1 cellular context compared by ENCODE assay signal in genomic region chr5:168047669-168048111, GRCh38.
A peak's percentile ranks its signal among the peaks of the same experiment; 100 is the strongest.
TF ChIP-seq lines count a peak whose summit lies in the region.

No MANE protein-coding gene starts in this region.

TF ChIP-seq in WTC11, 78 proteins besides CTCF, POLR2A, EP300 and RAD21 (continued from another document):
- TF ChIP-seq, protein P1, sequence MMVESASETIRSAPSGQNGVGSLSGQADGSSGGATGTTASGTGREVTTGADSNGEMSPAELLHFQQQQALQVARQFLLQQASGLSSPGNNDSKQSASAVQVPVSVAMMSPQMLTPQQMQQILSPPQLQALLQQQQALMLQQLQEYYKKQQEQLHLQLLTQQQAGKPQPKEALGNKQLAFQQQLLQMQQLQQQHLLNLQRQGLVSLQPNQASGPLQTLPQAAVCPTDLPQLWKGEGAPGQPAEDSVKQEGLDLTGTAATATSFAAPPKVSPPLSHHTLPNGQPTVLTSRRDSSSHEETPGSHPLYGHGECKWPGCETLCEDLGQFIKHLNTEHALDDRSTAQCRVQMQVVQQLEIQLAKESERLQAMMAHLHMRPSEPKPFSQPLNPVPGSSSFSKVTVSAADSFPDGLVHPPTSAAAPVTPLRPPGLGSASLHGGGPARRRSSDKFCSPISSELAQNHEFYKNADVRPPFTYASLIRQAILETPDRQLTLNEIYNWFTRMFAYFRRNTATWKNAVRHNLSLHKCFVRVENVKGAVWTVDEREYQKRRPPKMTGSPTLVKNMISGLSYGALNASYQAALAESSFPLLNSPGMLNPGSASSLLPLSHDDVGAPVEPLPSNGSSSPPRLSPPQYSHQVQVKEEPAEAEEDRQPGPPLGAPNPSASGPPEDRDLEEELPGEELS (CRISPR knock-in tag; IDR thresholded peaks at IDR 0.05) = no peak
- 0 out of 2 replicates have a peak, but pooled peaks have one; percentile 41 for TF ChIP-seq FOXP1 (CRISPR knock-in tag; IDR thresholded peaks at IDR 0.05; ENCODE audit: borderline replicate concordance)
- no peak for TF ChIP-seq SMAD3 (CRISPR knock-in tag; IDR thresholded peaks at IDR 0.05; ENCODE audit: borderline replicate concordance)
- TF ChIP-seq ZNF138 (CRISPR knock-in tag; conservative IDR thresholded peaks at IDR 0.05) = no peak
